Comparison of ENCODE assay signal across 8 cellular contexts in genomic region chr17:1107777-1108559, GRCh38.
DNase-seq lines count a peak whose midpoint lies in the region; ATAC-seq and TF ChIP-seq lines count a peak whose summit lies in the region.

No MANE protein-coding gene starts in this region.

- H3K36me3 ChIP-seq in lung (ENCODE audit: control insufficient read depth in 2 of 2, insufficient read depth in 2 of 2, low read length in 2 of 2) = no peaks in the 10 kb centered on the region
- H3K36me3 ChIP-seq in upper lobe of left lung = peaks cover 0 to 4% (median 0%) of the 10 kb centered on the region in 4 donors

- no peaks in the 10 kb centered on the region for H3K27me3 Mint-ChIP-seq in chondrocyte (ENCODE audit: low read depth)

- DNase-seq in AG04450 (ENCODE audit: low read depth, low spot score) (no peak), chondrocyte (ENCODE audit: low spot score) (no peak), lung (ENCODE audit: low spot score) (no peak), upper lobe of left lung (peak in 1 of 2 donors; percentile 85)
- DNase-seq in Jurkat, Clone E6-1 (ENCODE audit: low read depth, low spot score) = no peak

- H3K27me3 ChIP-seq in AG04450 (ENCODE audit: control insufficient read depth, insufficient read depth, low read length) = no peaks in the 10 kb centered on the region
- no peaks in the 10 kb centered on the region for H3K27me3 ChIP-seq in lung (ENCODE audit: control insufficient read depth, insufficient read depth)
- no peaks in the 10 kb centered on the region for H3K27me3 ChIP-seq in upper lobe of left lung

- peaks cover 59% of the 10 kb centered on the region for H3K4me1 Mint-ChIP-seq in chondrocyte (ENCODE audit: low read depth)

- no peak for TF ChIP-seq POLR2A in upper lobe of left lung (IDR thresholded peaks at IDR 0.05)

- peak overlapping the region; percentile 71 for H3K4me3 Mint-ChIP-seq in chondrocyte (ENCODE audit: unreplicated experiment)

- H3K4me3 ChIP-seq in AG04450 (ENCODE audit: low read depth, low read length) (peak overlapping the region; percentile 69), lung (peak overlapping the region; percentile 69), upper lobe of left lung (peak overlapping the region; percentile 41 to 91 (median 80))
- H3K4me3 ChIP-seq in Jurkat, Clone E6-1 (ENCODE audit: low read length) = peak overlapping the region; percentile 73

- H3K9me3 ChIP-seq in AG04450 (ENCODE audit: control insufficient read depth, insufficient read depth, low read length) = peaks cover 4% of the 10 kb centered on the region; the same call in 1 of the 2 replicates
- H3K9me3 ChIP-seq in lung (ENCODE audit: control insufficient read depth in 2 of 2, insufficient read depth in 1 of 2, low read length in 1 of 2) = no peaks in the 10 kb centered on the region
- no peaks in the 10 kb centered on the region for H3K9me3 ChIP-seq in upper lobe of left lung

- H3K27ac ChIP-seq in AG04450 (ENCODE audit: low read depth, low read length) (no peak overlapping the region), lung (ENCODE audit: low read depth in 1 of 2, low read length in 1 of 2) (peak overlapping the region; percentile 94 to 96), upper lobe of left lung (peak overlapping the region; percentile 91 to 98 (median 95))

- 53 to 64% methylated on average over 25 of the region's 25 CpGs for WGBS in lung, 2 donors
- 44 to 49% methylated on average over 3 to 25 of the region's 25 CpGs for WGBS in upper lobe of left lung, 2 donors

- no peaks in the 10 kb centered on the region for H3K9me3 Mint-ChIP-seq in chondrocyte (ENCODE audit: low read depth)

- CTCF ChIA-PET in AG04450 (lab: Charles Lee) = interaction anchor here (1.2 kb wide), 1 partner anchor 15 kb away, joined by 3 read pairs; no protein-coding TSS in a partner anchor

- TF ChIP-seq CTCF in AG04450 (IDR thresholded peaks at IDR 0.05; ENCODE audit: low read depth, low read length) (no peak), chondrocyte (IDR thresholded peaks at IDR 0.05) (no peak), lung (IDR thresholded peaks at IDR 0.05; ENCODE audit: control extremely low read depth, extremely low read depth) (no peak), upper lobe of left lung (IDR thresholded peaks at IDR 0.05) (no peak)

- H3K36me3 Mint-ChIP-seq in chondrocyte (ENCODE audit: low read depth) = no peaks in the 10 kb centered on the region

- POLR2A ChIA-PET in AG04450 (lab: Yijun Ruan, JAX) = no interaction called here

- H3K27ac Mint-ChIP-seq in chondrocyte (ENCODE audit: unreplicated experiment) = peak overlapping the region; percentile 57

- peaks cover 26 to 41% of the 10 kb centered on the region in 2 donors for H3K4me1 ChIP-seq in lung (ENCODE audit: control insufficient read depth in 2 of 2, insufficient read depth in 2 of 2, low read length in 2 of 2)
- H3K4me1 ChIP-seq in upper lobe of left lung = peaks cover 50 to 85% (median 68%) of the 10 kb centered on the region in 4 donors

- ATAC-seq in lung (ENCODE audit: insufficient read depth, low FRiP score) (no peak), upper lobe of left lung (ENCODE audit: low FRiP score in 2 of 2) (no peak), GM18868 (IDR thresholded peaks at IDR 0.05; ENCODE audit: unreplicated experiment) (no peak), HG03175 (IDR thresholded peaks at IDR 0.05; ENCODE audit: unreplicated experiment) (no peak), HG03196 (IDR thresholded peaks at IDR 0.05; ENCODE audit: unreplicated experiment) (no peak)

- TF ChIP-seq EP300 in upper lobe of left lung (IDR thresholded peaks at IDR 0.05) = no peak
